In the genomic region with DNA sequence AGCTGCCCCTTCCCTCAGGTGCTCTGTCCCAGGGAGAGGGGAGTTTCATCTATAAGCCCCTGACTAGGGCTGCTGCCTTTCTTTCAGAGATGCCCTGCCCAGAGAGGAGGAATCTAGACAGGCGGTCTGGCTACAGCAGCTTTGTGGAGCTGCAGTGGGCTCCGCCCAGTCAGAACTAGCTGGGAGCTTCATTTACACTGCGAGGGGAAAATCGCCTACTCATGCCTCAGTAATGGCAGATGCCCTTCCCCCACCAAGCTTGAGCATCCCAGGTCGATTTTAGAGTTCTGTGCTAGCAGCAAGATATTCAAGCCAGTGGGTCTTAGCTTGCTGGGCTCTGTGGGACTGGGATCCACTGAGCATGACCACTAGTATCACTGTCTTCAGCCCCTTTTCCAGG, we compare ENCODE assay signal across 1 cellular context.
TF ChIP-seq lines count a peak whose summit lies in the region.

No MANE protein-coding gene starts in this region.

TF ChIP-seq in WTC11, 78 proteins besides CTCF, POLR2A, EP300 and RAD21 (continued from another document):
- TF ChIP-seq, protein P1, sequence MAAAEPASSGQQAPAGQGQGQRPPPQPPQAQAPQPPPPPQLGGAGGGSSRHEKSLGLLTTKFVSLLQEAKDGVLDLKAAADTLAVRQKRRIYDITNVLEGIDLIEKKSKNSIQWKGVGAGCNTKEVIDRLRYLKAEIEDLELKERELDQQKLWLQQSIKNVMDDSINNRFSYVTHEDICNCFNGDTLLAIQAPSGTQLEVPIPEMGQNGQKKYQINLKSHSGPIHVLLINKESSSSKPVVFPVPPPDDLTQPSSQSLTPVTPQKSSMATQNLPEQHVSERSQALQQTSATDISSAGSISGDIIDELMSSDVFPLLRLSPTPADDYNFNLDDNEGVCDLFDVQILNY (CRISPR knock-in tag; IDR thresholded peaks at IDR 0.05): no peak
- TF ChIP-seq, protein P2, sequence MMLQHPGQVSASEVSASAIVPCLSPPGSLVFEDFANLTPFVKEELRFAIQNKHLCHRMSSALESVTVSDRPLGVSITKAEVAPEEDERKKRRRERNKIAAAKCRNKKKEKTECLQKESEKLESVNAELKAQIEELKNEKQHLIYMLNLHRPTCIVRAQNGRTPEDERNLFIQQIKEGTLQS (CRISPR knock-in tag; conservative IDR thresholded peaks at IDR 0.05): no peak
- TF ChIP-seq, protein P3, sequence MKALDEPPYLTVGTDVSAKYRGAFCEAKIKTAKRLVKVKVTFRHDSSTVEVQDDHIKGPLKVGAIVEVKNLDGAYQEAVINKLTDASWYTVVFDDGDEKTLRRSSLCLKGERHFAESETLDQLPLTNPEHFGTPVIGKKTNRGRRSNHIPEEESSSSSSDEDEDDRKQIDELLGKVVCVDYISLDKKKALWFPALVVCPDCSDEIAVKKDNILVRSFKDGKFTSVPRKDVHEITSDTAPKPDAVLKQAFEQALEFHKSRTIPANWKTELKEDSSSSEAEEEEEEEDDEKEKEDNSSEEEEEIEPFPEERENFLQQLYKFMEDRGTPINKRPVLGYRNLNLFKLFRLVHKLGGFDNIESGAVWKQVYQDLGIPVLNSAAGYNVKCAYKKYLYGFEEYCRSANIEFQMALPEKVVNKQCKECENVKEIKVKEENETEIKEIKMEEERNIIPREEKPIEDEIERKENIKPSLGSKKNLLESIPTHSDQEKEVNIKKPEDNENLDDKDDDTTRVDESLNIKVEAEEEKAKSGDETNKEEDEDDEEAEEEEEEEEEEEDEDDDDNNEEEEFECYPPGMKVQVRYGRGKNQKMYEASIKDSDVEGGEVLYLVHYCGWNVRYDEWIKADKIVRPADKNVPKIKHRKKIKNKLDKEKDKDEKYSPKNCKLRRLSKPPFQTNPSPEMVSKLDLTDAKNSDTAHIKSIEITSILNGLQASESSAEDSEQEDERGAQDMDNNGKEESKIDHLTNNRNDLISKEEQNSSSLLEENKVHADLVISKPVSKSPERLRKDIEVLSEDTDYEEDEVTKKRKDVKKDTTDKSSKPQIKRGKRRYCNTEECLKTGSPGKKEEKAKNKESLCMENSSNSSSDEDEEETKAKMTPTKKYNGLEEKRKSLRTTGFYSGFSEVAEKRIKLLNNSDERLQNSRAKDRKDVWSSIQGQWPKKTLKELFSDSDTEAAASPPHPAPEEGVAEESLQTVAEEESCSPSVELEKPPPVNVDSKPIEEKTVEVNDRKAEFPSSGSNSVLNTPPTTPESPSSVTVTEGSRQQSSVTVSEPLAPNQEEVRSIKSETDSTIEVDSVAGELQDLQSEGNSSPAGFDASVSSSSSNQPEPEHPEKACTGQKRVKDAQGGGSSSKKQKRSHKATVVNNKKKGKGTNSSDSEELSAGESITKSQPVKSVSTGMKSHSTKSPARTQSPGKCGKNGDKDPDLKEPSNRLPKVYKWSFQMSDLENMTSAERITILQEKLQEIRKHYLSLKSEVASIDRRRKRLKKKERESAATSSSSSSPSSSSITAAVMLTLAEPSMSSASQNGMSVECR (CRISPR knock-in tag; IDR thresholded peaks at IDR 0.05; ENCODE audit: borderline replicate concordance): no peak
- TF ChIP-seq GRHL2 (CRISPR knock-in tag; IDR thresholded peaks at IDR 0.05; ENCODE audit: insufficient replicate concordance, severe bottlenecking): no peak
- TF ChIP-seq ZNF219 (CRISPR knock-in tag; IDR thresholded peaks at IDR 0.05; ENCODE audit: borderline replicate concordance): no peak
- TF ChIP-seq, protein P4, sequence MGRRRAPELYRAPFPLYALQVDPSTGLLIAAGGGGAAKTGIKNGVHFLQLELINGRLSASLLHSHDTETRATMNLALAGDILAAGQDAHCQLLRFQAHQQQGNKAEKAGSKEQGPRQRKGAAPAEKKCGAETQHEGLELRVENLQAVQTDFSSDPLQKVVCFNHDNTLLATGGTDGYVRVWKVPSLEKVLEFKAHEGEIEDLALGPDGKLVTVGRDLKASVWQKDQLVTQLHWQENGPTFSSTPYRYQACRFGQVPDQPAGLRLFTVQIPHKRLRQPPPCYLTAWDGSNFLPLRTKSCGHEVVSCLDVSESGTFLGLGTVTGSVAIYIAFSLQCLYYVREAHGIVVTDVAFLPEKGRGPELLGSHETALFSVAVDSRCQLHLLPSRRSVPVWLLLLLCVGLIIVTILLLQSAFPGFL (CRISPR knock-in tag; IDR thresholded peaks at IDR 0.05; ENCODE audit: borderline replicate concordance): no peak
- no peak for TF ChIP-seq ATF1 (CRISPR knock-in tag; IDR thresholded peaks at IDR 0.05)
- no peak for TF ChIP-seq TP53 (CRISPR knock-in tag; IDR thresholded peaks at IDR 0.05)
